ENCODE assay signal across 1 cellular context in the genomic region with DNA sequence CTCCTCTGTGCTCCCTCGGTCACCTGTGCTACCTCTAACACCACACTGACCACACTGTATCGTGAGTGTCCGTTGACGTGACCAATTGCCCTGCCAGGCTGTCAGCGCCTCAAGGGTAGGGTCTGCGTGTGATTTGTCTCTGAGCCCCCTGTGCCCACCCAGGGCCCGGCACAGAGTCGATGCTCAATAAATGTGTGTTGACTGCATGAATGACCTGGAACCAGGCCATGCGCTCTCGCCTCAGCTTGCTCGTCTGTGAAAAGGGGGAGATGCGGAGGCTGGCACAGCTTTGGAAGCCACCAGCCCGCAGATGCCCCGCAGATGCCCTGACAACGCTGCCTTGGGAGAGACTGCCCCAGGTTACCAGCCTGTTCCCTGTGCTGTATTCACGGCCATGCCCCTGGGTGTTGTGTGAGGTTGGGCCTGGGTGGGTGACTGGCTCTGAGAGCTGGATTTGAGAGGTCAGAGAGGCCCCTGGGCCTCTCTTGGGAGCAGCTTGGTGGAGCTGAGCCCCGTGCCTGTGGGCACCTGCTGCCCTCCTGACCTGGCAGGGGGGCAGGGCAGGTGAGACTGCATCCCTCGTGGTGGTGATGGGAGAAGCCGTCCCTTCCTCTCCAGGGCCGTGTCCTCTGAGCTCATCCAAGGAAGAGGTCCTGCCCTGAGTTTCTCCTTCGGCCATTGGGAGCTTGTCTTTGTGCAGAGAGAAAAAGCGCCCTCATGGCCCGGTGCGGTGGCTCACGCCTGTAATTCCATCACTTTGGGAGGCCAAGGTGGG.
TF ChIP-seq lines count a peak whose summit lies in the region.

No MANE protein-coding gene starts in this region.

TF ChIP-seq in WTC11, 78 proteins besides CTCF, POLR2A, EP300 and RAD21 (continued from another document):
- TF ChIP-seq, protein P1, sequence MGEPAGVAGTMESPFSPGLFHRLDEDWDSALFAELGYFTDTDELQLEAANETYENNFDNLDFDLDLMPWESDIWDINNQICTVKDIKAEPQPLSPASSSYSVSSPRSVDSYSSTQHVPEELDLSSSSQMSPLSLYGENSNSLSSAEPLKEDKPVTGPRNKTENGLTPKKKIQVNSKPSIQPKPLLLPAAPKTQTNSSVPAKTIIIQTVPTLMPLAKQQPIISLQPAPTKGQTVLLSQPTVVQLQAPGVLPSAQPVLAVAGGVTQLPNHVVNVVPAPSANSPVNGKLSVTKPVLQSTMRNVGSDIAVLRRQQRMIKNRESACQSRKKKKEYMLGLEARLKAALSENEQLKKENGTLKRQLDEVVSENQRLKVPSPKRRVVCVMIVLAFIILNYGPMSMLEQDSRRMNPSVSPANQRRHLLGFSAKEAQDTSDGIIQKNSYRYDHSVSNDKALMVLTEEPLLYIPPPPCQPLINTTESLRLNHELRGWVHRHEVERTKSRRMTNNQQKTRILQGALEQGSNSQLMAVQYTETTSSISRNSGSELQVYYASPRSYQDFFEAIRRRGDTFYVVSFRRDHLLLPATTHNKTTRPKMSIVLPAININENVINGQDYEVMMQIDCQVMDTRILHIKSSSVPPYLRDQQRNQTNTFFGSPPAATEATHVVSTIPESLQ (CRISPR knock-in tag; IDR thresholded peaks at IDR 0.05) = no peak
- TF ChIP-seq, protein P2, sequence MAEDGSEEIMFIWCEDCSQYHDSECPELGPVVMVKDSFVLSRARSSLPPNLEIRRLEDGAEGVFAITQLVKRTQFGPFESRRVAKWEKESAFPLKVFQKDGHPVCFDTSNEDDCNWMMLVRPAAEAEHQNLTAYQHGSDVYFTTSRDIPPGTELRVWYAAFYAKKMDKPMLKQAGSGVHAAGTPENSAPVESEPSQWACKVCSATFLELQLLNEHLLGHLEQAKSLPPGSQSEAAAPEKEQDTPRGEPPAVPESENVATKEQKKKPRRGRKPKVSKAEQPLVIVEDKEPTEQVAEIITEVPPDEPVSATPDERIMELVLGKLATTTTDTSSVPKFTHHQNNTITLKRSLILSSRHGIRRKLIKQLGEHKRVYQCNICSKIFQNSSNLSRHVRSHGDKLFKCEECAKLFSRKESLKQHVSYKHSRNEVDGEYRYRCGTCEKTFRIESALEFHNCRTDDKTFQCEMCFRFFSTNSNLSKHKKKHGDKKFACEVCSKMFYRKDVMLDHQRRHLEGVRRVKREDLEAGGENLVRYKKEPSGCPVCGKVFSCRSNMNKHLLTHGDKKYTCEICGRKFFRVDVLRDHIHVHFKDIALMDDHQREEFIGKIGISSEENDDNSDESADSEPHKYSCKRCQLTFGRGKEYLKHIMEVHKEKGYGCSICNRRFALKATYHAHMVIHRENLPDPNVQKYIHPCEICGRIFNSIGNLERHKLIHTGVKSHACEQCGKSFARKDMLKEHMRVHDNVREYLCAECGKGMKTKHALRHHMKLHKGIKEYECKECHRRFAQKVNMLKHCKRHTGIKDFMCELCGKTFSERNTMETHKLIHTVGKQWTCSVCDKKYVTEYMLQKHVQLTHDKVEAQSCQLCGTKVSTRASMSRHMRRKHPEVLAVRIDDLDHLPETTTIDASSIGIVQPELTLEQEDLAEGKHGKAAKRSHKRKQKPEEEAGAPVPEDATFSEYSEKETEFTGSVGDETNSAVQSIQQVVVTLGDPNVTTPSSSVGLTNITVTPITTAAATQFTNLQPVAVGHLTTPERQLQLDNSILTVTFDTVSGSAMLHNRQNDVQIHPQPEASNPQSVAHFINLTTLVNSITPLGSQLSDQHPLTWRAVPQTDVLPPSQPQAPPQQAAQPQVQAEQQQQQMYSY (CRISPR knock-in tag; IDR thresholded peaks at IDR 0.05) = no peak
- TF ChIP-seq, protein P3, sequence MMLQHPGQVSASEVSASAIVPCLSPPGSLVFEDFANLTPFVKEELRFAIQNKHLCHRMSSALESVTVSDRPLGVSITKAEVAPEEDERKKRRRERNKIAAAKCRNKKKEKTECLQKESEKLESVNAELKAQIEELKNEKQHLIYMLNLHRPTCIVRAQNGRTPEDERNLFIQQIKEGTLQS (CRISPR knock-in tag; conservative IDR thresholded peaks at IDR 0.05) = no peak
- TF ChIP-seq ZNF423 (CRISPR knock-in tag; IDR thresholded peaks at IDR 0.05) = no peak
- TF ChIP-seq, protein P4, sequence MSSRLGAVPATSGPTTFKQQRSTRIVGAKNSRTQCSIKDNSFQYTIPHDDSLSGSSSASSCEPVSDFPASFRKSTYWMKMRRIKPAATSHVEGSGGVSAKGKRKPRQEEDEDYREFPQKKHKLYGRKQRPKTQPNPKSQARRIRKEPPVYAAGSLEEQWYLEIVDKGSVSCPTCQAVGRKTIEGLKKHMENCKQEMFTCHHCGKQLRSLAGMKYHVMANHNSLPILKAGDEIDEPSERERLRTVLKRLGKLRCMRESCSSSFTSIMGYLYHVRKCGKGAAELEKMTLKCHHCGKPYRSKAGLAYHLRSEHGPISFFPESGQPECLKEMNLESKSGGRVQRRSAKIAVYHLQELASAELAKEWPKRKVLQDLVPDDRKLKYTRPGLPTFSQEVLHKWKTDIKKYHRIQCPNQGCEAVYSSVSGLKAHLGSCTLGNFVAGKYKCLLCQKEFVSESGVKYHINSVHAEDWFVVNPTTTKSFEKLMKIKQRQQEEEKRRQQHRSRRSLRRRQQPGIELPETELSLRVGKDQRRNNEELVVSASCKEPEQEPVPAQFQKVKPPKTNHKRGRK (CRISPR knock-in tag; IDR thresholded peaks at IDR 0.05; ENCODE audit: borderline replicate concordance) = no peak
